16 cellular contexts compared by ENCODE assay signal in the genomic region with DNA sequence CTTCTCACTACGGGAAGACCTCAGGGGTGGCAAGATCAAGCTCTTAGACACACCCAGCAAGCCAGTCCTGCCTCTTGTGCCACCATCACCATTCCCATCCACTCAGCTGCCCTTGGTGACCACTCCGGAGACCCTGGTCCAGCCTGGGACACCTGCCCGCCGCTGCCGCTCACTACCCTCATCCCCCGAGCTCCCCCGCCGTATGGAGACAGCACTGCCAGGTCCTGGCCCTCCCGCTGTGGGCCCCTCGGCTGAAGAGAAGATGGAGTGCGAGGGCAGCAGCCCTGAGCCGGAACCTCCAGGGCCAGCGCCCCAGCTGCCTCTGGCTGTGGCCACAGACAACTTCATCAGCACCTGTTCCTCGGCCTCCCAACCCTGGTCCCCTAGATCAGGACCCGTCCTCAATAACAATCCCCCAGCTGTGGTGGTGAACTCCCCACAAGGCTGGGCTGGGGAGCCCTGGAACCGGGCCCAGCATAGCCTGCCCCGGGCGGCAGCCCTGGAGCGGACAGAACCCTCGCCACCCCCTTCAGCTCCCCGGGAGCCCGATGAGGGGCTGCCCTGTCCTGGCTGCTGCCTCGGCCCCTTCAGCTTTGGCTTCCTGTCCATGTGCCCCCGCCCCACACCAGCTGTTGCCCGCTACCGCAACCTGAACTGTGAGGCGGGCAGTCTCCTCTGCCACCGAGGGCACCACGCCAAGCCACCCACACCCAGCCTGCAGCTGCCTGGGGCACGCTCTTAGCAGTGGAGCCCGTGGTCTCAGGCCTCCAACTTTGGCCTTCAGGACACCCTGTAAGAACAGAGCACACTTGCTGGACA. TPM values are rescaled to one million over a fixed set of nuclear protein-coding genes. Genes with fewer than 3 reads are reported as not detected.
"Had no signal": no experiment of that assay in that cellular context is flagged by ENCODE, and none has a peak within 500 bp of the region (broad histone marks: within the 10 kb centered on the region; RNA-seq: fewer than 3 reads in every experiment).

No MANE protein-coding gene starts in this region.

- H3K4me3 ChIP-seq: body of pancreas, esophagus muscularis mucosa, skin epidermis had no signal

- H3K27ac Mint-ChIP-seq: activated naive CD4-positive, alpha-beta T cell treated with anti-CD3 and anti-CD28 coated beads, Interleukin-2, amount 50 U/mL, for 72 hours; activated T-cell treated with anti-CD3 and anti-CD28 coated beads, Interleukin-2, amount 50 U/mL, for 24 hours; nephron; type B pancreatic cell had no signal

- H3K4me3 Mint-ChIP-seq: activated T-cell treated with anti-CD3 and anti-CD28 coated beads, Interleukin-2, amount 50 U/mL, for 24 hours; type B pancreatic cell had no signal

- H3K9me3 ChIP-seq: body of pancreas, esophagus muscularis mucosa had no signal

- ATAC-seq: activated CD4-positive, CD25-positive, alpha-beta regulatory T cell treated with anti-CD3 and anti-CD28 coated beads, Interleukin-2, amount 50 U/mL, for 24 hours; activated naive CD4-positive, alpha-beta T cell treated with anti-CD3 and anti-CD28 coated beads, Interleukin-2, amount 50 U/mL, for 72 hours; body of pancreas had no signal

- DNase-seq: activated CD4-positive, alpha-beta T cell treated with anti-CD3 and anti-CD28 coated beads, Interleukin-2, amount 50 U/mL, for 4 hours; activated effector memory CD4-positive, alpha-beta T cell treated with Interleukin-2 at 50 U/mL for 16 hours; activated T-cell treated with anti-CD3 and anti-CD28 coated beads, Interleukin-2, amount 50 U/mL, for 24 hours; amniotic stem cell had no signal

- H3K27me3 ChIP-seq: body of pancreas, esophagus muscularis mucosa had no signal

- H3K27me3 Mint-ChIP-seq: activated T-cell treated with anti-CD3 and anti-CD28 coated beads, Interleukin-2, amount 50 U/mL, for 24 hours had no signal

- H3K9me3 Mint-ChIP-seq: activated naive CD4-positive, alpha-beta T cell treated with anti-CD3 and anti-CD28 coated beads, Interleukin-2, amount 50 U/mL, for 72 hours; activated T-cell treated with anti-CD3 and anti-CD28 coated beads, Interleukin-2, amount 50 U/mL, for 24 hours; nephron; type B pancreatic cell had no signal

- H3K27ac ChIP-seq: body of pancreas, esophagus muscularis mucosa had no signal

- FAIRE-seq: endometrium had no signal

RNA-seq across cellular contexts. Expression of a gene that starts 9.0 kb away (rescaled TPM):
- total RNA-seq: lung microvascular endothelial cell had no signal

RNA-seq across cellular contexts. Expression of a gene that starts 41.5 kb away (rescaled TPM):
- total RNA-seq: dermis microvascular lymphatic vessel endothelial cell, fibroblast of villous mesenchyme, lung microvascular endothelial cell, pulmonary artery endothelial cell had no signal
